Comparison of ENCODE assay signal across 1 cellular context in genomic region chr12:64452559-64453329, GRCh38.
TF ChIP-seq lines count a peak whose summit lies in the region.

No MANE protein-coding gene starts in this region.

TF ChIP-seq in K562, 482 proteins besides CTCF, POLR2A, EP300 and RAD21 (continued from another document and continues in another):
- TF ChIP-seq ZNF655 (CRISPR knock-in tag; IDR thresholded peaks at IDR 0.05) (no peak), E2F4 (CRISPR knock-in tag; IDR thresholded peaks at IDR 0.05; ENCODE audit: low read depth) (no peak), THRA (IDR thresholded peaks at IDR 0.05) (no peak), HDAC3 (IDR thresholded peaks at IDR 0.05; ENCODE audit: borderline replicate concordance, partially characterized antibody) (peak; percentile 56), RBM34 (IDR thresholded peaks at IDR 0.05; ENCODE audit: borderline replicate concordance, insufficient read depth, low read length) (no peak), ZNF318 (IDR thresholded peaks at IDR 0.05; ENCODE audit: borderline replicate concordance in 1 of 2, low read depth in 1 of 2) (0 out of 4 replicates have a peak, but pooled peaks of 1 of the 2 experiments have one; percentile 39), LEF1 (IDR thresholded peaks at IDR 0.05) (peak; percentile 71), SMC3 (conservative IDR thresholded peaks at IDR 0.05; ENCODE audit: insufficient read depth, low read depth, low read length) (no peak), RREB1 (CRISPR knock-in tag; IDR thresholded peaks at IDR 0.05) (no peak), ZNF41 (CRISPR knock-in tag; conservative IDR thresholded peaks at IDR 0.05) (no peak), PCBP2 (IDR thresholded peaks at IDR 0.05; ENCODE audit: low read depth, low read length, poor library complexity, severe bottlenecking) (no peak), USF2 (CRISPR knock-in tag; IDR thresholded peaks at IDR 0.05) (no peak), RFX7 (CRISPR knock-in tag; IDR thresholded peaks at IDR 0.05) (no peak), SNAPC5 (CRISPR knock-in tag; IDR thresholded peaks at IDR 0.05) (no peak), MYC (IDR thresholded peaks at IDR 0.05; ENCODE audit: low read depth, low read length) (peak; percentile 69; the same call in 1 of the 2 replicates), MYC (CRISPR knock-in tag; IDR thresholded peaks at IDR 0.05; ENCODE audit: borderline replicate concordance, low read depth) (no peak), NR4A1 (CRISPR knock-in tag; IDR thresholded peaks at IDR 0.05) (no peak), NR4A1 (tag; IDR thresholded peaks at IDR 0.05) (no peak)
